14 cellular contexts compared by ENCODE assay signal in the genomic region with DNA sequence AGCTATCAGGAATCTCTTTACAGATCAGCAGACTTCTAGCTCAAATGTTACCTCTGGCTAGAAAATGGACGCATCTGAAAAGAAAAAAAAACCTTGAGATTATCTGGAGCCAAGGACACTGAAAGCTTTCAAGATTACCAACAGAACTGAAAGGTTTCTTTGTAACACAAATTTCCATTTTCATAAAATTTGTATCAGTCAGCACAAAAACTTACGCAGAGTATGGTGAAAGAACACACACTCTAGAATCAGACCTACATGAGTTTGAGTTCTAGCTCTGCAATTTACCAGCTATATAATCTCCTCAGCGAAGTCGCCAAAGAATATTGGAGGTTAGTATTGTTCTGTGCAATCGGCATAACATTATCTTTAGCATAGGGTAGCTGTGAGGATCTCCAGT. TPM values are rescaled to one million over a fixed set of nuclear protein-coding genes. Genes with fewer than 3 reads are reported as not detected.
A peak's percentile ranks its signal among the peaks of the same experiment; 100 is the strongest.
DNase-seq lines count a peak whose midpoint lies in the region; ATAC-seq and TF ChIP-seq lines count a peak whose summit lies in the region.
"Had no signal": no experiment of that assay in that cellular context is flagged by ENCODE, and none has a peak within 500 bp of the region (broad histone marks: within the 10 kb centered on the region; RNA-seq: fewer than 3 reads in every experiment).

No MANE protein-coding gene starts in this region.

- H3K36me3 ChIP-seq in PC-9 (ENCODE audit: low read depth) (0 out of 2 replicates have a peak, but pooled peaks cover 4% of the 10 kb centered on the region), endocrine pancreas (ENCODE audit: control insufficient read depth, insufficient read depth, low read length) (no peaks in the 10 kb centered on the region), trophoblast cell (ENCODE audit: control insufficient read depth in 1 of 2, insufficient read depth in 2 of 2, low read length in 2 of 2) (no peaks in the 10 kb centered on the region)
- H3K36me3 ChIP-seq: pancreas had no signal

- TF ChIP-seq CTCF in PC-9 (conservative IDR thresholded peaks at IDR 0.05): no peak

- H3K4ac ChIP-seq in trophoblast cell (ENCODE audit: low read depth, low read length): no peak overlapping the region

- no peak overlapping the region for H3K14ac ChIP-seq in trophoblast cell (ENCODE audit: low read length)

- no peak overlapping the region for H2BK5ac ChIP-seq in trophoblast cell (ENCODE audit: low read depth, low read length, poor library complexity)

- H4K8ac ChIP-seq in trophoblast cell (ENCODE audit: low read depth, low read length): no peak overlapping the region

- H3K4me1 Mint-ChIP-seq in stimulated activated naive CD8-positive, alpha-beta T cell treated with anti-CD3 and anti-CD28 coated beads, Interleukin-15, Interleukin-2, amounts not matched to agents 100 ng/mL and 50 ng/mL, for 24 hours (ENCODE audit: low read depth): peaks cover 49% of the 10 kb centered on the region

- H2BK120ac ChIP-seq in trophoblast cell (ENCODE audit: insufficient read depth, low read length, poor library complexity): no peak overlapping the region

- no peak overlapping the region for H4K91ac ChIP-seq in trophoblast cell (ENCODE audit: low read depth, low read length)

- H4K12ac ChIP-seq in trophoblast cell (ENCODE audit: low read depth, low read length): no peak overlapping the region

- H3K27me3 ChIP-seq in PC-9 (ENCODE audit: insufficient read depth, low read depth): no peaks in the 10 kb centered on the region
- H3K27me3 ChIP-seq in endocrine pancreas (ENCODE audit: control insufficient read depth, insufficient read depth, low read length): no peaks in the 10 kb centered on the region
- H3K27me3 ChIP-seq in trophoblast cell (ENCODE audit: insufficient read depth, low read length): no peaks in the 10 kb centered on the region
- H3K27me3 ChIP-seq: pancreas had no signal

- H3K79me2 ChIP-seq in PC-9 (ENCODE audit: low read depth): peaks cover 65% of the 10 kb centered on the region
- peaks cover 6% of the 10 kb centered on the region for H3K79me2 ChIP-seq in trophoblast cell (ENCODE audit: control insufficient read depth, insufficient read depth, low read length, poor library complexity)

- H4K20me1 ChIP-seq in PC-9 (ENCODE audit: insufficient read depth): no peaks in the 10 kb centered on the region

- peaks cover 15% of the 10 kb centered on the region for H3K79me1 ChIP-seq in trophoblast cell (ENCODE audit: low read length)

- H3K27ac ChIP-seq in PC-9 (no peak overlapping the region), trophoblast cell (ENCODE audit: low read depth, low read length) (no peak overlapping the region)
- H3K27ac ChIP-seq: coronary artery had no signal

- H2AK5ac ChIP-seq in trophoblast cell (ENCODE audit: low read length): no peak overlapping the region

- intact Hi-C loops in PC-9 (cut with micrococcal nuclease; ENCODE audit: unreplicated experiment): loop anchor here (5.0 kb wide), 1 partner anchor 55 kb away; no protein-coding TSS in a partner anchor

- peak overlapping the region; percentile 88 for H3K4me3 Mint-ChIP-seq in stimulated activated naive CD8-positive, alpha-beta T cell treated with anti-CD3 and anti-CD28 coated beads, Interleukin-15, Interleukin-2, amounts not matched to agents 100 ng/mL and 50 ng/mL, for 24 hours

- H3K4me2 ChIP-seq in PC-9: peak overlapping the region; percentile 91
- H3K4me2 ChIP-seq in trophoblast cell (ENCODE audit: low read length): no peak overlapping the region

- POLR2A ChIA-PET in PC-9 (lab: Charles Lee; ENCODE audit: unreplicated experiment): interaction anchor here (0.6 to 0.7 kb wide), 2 partner anchors 10 to 584 kb away, joined by 3 read pairs; no protein-coding TSS in a partner anchor

- no peaks in the 10 kb centered on the region for H3K9me3 Mint-ChIP-seq in stimulated activated naive CD8-positive, alpha-beta T cell treated with anti-CD3 and anti-CD28 coated beads, Interleukin-15, Interleukin-2, amounts not matched to agents 100 ng/mL and 50 ng/mL, for 24 hours

- H3K23ac ChIP-seq in trophoblast cell (ENCODE audit: low read length): no peak overlapping the region

- peaks cover 33% of the 10 kb centered on the region for H3K4me1 ChIP-seq in PC-9 (replicated peaks; ENCODE audit: insufficient read depth)
- H3K4me1 ChIP-seq in endocrine pancreas (ENCODE audit: control insufficient read depth, insufficient read depth, low read length): peaks cover 8% of the 10 kb centered on the region
- peaks cover 4 to 8% of the 10 kb centered on the region in 2 experiments for H3K4me1 ChIP-seq in trophoblast cell (ENCODE audit: control insufficient read depth in 1 of 2, insufficient read depth in 2 of 2, low read length in 2 of 2)

- H3K36me3 Mint-ChIP-seq in stimulated activated naive CD8-positive, alpha-beta T cell treated with anti-CD3 and anti-CD28 coated beads, Interleukin-15, Interleukin-2, amounts not matched to agents 100 ng/mL and 50 ng/mL, for 24 hours (ENCODE audit: low read depth): peaks cover 4% of the 10 kb centered on the region

- no peak overlapping the region for H3K18ac ChIP-seq in trophoblast cell (ENCODE audit: low read length)

- CTCF ChIA-PET in PC-9 (lab: Charles Lee): interaction anchor here (0.5 kb wide), 1 partner anchor 126 kb away, joined by 6 read pairs; no protein-coding TSS in a partner anchor

- H3K27me3 Mint-ChIP-seq in stimulated activated naive CD8-positive, alpha-beta T cell treated with anti-CD3 and anti-CD28 coated beads, Interleukin-15, Interleukin-2, amounts not matched to agents 100 ng/mL and 50 ng/mL, for 24 hours: no peaks in the 10 kb centered on the region

- H3K9ac ChIP-seq in endocrine pancreas (ENCODE audit: control insufficient read depth, insufficient read depth, low read length) (no peak overlapping the region), trophoblast cell (ENCODE audit: low read length) (no peak overlapping the region)

- H3K9me2 ChIP-seq in PC-9 (ENCODE audit: insufficient read depth): no peaks in the 10 kb centered on the region

- DNase-seq in stimulated activated naive CD8-positive, alpha-beta T cell treated with anti-CD3 and anti-CD28 coated beads, Interleukin-15, Interleukin-2, amounts not matched to agents 100 U/mL and 50 U/mL, for 24 hours: no peak
- no peak for DNase-seq in PC-9
- DNase-seq in trophoblast cell: no peak
- DNase-seq in CD1c-positive myeloid dendritic cell (ENCODE audit: extremely low spot score): no peak
- no peak for DNase-seq in HuH-7.5 (ENCODE audit: low spot score)
- DNase-seq: aorta, DMS79 treated with DMSO at 0.1 percent for 48 hours, NCI-H2029 treated with DMSO at 0.1 percent for 48 hours, pancreas, T1000 had no signal

- no CpG with 5 or more reads among the region's 5 CpGs for WGBS in trophoblast cell (ENCODE audit: extremely low coverage, insufficient coverage, insufficient read length)

- H3F3A ChIP-seq in PC-9 (ENCODE audit: insufficient read depth, low read depth): 0 out of 2 replicates have a peak, but pooled peaks cover 3% of the 10 kb centered on the region

- H3K4me3 ChIP-seq in PC-9: peak overlapping the region; percentile 89
- H3K4me3 ChIP-seq in endocrine pancreas (ENCODE audit: control insufficient read depth, insufficient read depth, low read length): peak overlapping the region; percentile 94
- no peak overlapping the region for H3K4me3 ChIP-seq in trophoblast cell (ENCODE audit: low read depth, low read length)

- H3K27ac Mint-ChIP-seq in stimulated activated naive CD8-positive, alpha-beta T cell treated with anti-CD3 and anti-CD28 coated beads, Interleukin-15, Interleukin-2, amounts not matched to agents 100 ng/mL and 50 ng/mL, for 24 hours: no peak overlapping the region

- H2AFZ ChIP-seq in PC-9 (no peak overlapping the region), trophoblast cell (ENCODE audit: insufficient read depth, low read length, poor library complexity) (no peak overlapping the region)

- no peak for ATAC-seq in stimulated activated naive CD8-positive, alpha-beta T cell treated with anti-CD3 and anti-CD28 coated beads, Interleukin-15, Interleukin-2, amounts not matched to agents 100 U/mL and 50 U/mL, for 24 hours
- no peak for ATAC-seq in GM18909 (IDR thresholded peaks at IDR 0.05; ENCODE audit: poor library complexity, unreplicated experiment)
- ATAC-seq: pancreas had no signal

- peaks cover 3% of the 10 kb centered on the region; the same call in 1 of the 2 replicates for H3K9me3 ChIP-seq in PC-9 (ENCODE audit: insufficient read depth, low read depth)
- H3K9me3 ChIP-seq in endocrine pancreas (ENCODE audit: control insufficient read depth, low read length): no peaks in the 10 kb centered on the region
- H3K9me3 ChIP-seq in trophoblast cell (ENCODE audit: insufficient read depth, low read depth, low read length): no peaks in the 10 kb centered on the region
- H3K9me3 ChIP-seq: pancreas had no signal

- BruUV-seq in PC-9 (replicated peaks; lab: Mats Ljungman, UMichigan): no TSS peak

- no peak overlapping the region for H2BK12ac ChIP-seq in trophoblast cell (ENCODE audit: low read length)

RNA-seq across cellular contexts. Expression of gene TAB3, which starts 1.8 kb away (rescaled TPM):
- total RNA-seq in PC-9 (2021): 46.7 and 50.8 TPM in 2 replicates
- 35.4 and 36.7 TPM in 2 replicates for polyA plus RNA-seq in trophoblast cell (2013)
